Comparison of ENCODE assay signal across 8 cellular contexts in the genomic region with DNA sequence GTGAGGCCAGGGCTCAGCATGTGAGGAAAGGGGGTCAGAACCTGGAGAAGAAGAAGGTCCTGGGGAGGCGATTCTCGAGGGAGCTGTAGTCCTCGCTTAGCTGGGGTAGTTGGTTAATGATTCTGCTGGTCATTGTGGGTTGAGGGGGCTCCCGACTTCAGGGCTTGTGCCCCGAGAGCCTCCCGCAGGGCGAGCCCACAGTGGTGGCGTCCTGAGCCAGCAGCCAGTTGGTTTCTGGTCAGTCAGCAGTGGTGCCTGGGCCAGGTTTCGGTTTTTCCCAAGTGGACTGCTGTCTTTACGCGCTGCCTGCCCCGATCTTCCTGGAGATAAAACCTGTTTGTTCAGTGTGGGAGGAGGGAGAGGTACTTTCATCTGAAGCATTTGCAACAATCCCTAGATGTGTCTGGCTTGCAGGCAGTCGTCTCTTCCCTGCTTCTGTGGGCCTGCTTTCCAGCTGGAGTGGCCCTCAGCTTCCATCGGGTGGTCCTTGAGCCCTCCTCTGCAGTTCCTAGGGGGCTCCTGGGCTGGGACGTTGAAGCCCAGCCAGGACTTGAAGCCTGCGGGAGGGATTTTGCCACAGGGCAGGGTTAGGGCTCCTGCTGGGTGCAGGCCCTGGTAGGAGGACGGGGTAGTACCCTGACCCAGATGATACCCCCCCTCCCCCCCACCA. TPM values are rescaled to one million over a fixed set of nuclear protein-coding genes. Genes with fewer than 3 reads are reported as not detected.
DNase-seq lines count a peak whose midpoint lies in the region; ATAC-seq and TF ChIP-seq lines count a peak whose summit lies in the region.

No MANE protein-coding gene starts in this region.

- H3K36me3 Mint-ChIP-seq in memory B cell, result peaks cover 14% of the 10 kb centered on the region

- peak overlapping the region in 9 of 10 donors; percentile 12 to 94 (median 77) for H3K4me3 ChIP-seq in heart right ventricle
- H3K4me3 ChIP-seq in brain microvascular endothelial cell (ENCODE audit: low read depth, low read length), result peak overlapping the region; percentile 37

- TF ChIP-seq CTCF in heart right ventricle (IDR thresholded peaks at IDR 0.05) (no peak), brain microvascular endothelial cell (IDR thresholded peaks at IDR 0.05; ENCODE audit: low read depth, low read length, missing control alignments) (no peak)

- 27 to 38% methylated on average over 17 of the region's 17 CpGs for WGBS in heart right ventricle, 2 donors

- H3K4me1 Mint-ChIP-seq in memory B cell, result peaks cover 24% of the 10 kb centered on the region

- H3K36me3 ChIP-seq in heart right ventricle (peaks cover 4 to 73% (median 15%) of the 10 kb centered on the region in 9 donors), brain microvascular endothelial cell (replicated peaks) (peaks cover 63% of the 10 kb centered on the region)

- peak overlapping the region; percentile 14 to 100 (median 98) for H3K27ac ChIP-seq in heart right ventricle
- H3K27ac ChIP-seq in brain microvascular endothelial cell, result no peak overlapping the region

- in situ Hi-C loops in brain microvascular endothelial cell (cut with HindIII; ENCODE audit: low pct_ligation_motif_present, low sequenced_read_pairs), result no loop called here

- no peaks in the 10 kb centered on the region for H3K9me3 ChIP-seq in heart right ventricle

- H3K4me3 Mint-ChIP-seq in memory B cell, result peak overlapping the region; percentile 55

- H3K27me3 Mint-ChIP-seq in memory B cell, result no peaks in the 10 kb centered on the region

- H3K9me3 Mint-ChIP-seq in memory B cell, result no peaks in the 10 kb centered on the region

- peak overlapping the region; percentile 86 for H3K27ac Mint-ChIP-seq in memory B cell

- peaks cover 50 to 78% (median 69%) of the 10 kb centered on the region in 9 donors for H3K4me1 ChIP-seq in heart right ventricle

- intact Hi-C loops in heart right ventricle (cut with DNase I), result no loop called here
- intact Hi-C loops in Right ventricle myocardium superior (cut with DNase I), result no loop called here

- no peaks in the 10 kb centered on the region for H3K27me3 ChIP-seq in heart right ventricle
- H3K27me3 ChIP-seq in brain microvascular endothelial cell (replicated peaks), result no peaks in the 10 kb centered on the region

- DNase-seq in heart right ventricle (no peak), Right ventricle myocardium superior (no peak), brain microvascular endothelial cell (no peak), memory B cell (ENCODE audit: low spot score in 2 of 2) (no peak), SKM-1 treated with dmso at 0.1 percent for 144 hours (lab: John Stamatoyannopoulos, UW; ENCODE audit: unreplicated experiment) (no peak), UCSD-AML1 (lab: John Stamatoyannopoulos, UW; ENCODE audit: unreplicated experiment) (no peak)
- DNase-seq in stimulated activated naive CD4-positive, alpha-beta T cell treated with Interleukin-2 at 50 U/mL for 16 hours (lab: John Stamatoyannopoulos, UW), result no peak

- ATAC-seq in heart right ventricle (no peak), Right ventricle myocardium superior (ENCODE audit: poor library complexity) (no peak), memory B cell (ENCODE audit: low read depth) (no peak), HG02938 (IDR thresholded peaks at IDR 0.05; ENCODE audit: unreplicated experiment) (no peak)

RNA-seq across cellular contexts. Expression of gene PTBP1, which starts 3.2 kb away (rescaled TPM):
- 100 to 1,000 TPM in 1 of 10 donors, 10 to 100 TPM in 9; 46.2 to 106 (median 56.8) TPM for total RNA-seq in heart right ventricle
- polyA plus RNA-seq in heart right ventricle, result 10 to 100 TPM; 48.2 to 74.3 TPM
- 56.0 TPM for total RNA-seq in Right ventricle myocardium superior

RNA-seq across cellular contexts. Expression of gene PLPPR3, which starts 21.3 kb away (rescaled TPM):
- not detected for total RNA-seq in heart right ventricle
- not detected for polyA plus RNA-seq in heart right ventricle
- total RNA-seq in Right ventricle myocardium superior, result not detected

RNA-seq across cellular contexts. Expression of gene AZU1, which starts 27.1 kb away (rescaled TPM):
- total RNA-seq in heart right ventricle, result 1 to 10 TPM in 1 of 10 donors, not detected in 9; 1.7 TPM
- polyA plus RNA-seq in heart right ventricle, result under 1 TPM in 1 of 2 donors, not detected in 1; 0.06 TPM
- not detected for total RNA-seq in Right ventricle myocardium superior

RNA-seq across cellular contexts. Expression of gene PRTN3, which starts 40.3 kb away (rescaled TPM):
- total RNA-seq in heart right ventricle (not detected), Right ventricle myocardium superior (not detected)
- under 1 TPM in 1 of 2 donors, not detected in 1; 0.12 TPM for polyA plus RNA-seq in heart right ventricle

RNA-seq across cellular contexts. Expression of gene MISP, which starts 49.6 kb away (rescaled TPM):
- total RNA-seq in heart right ventricle (not detected), Right ventricle myocardium superior (not detected)
- polyA plus RNA-seq in heart right ventricle, result under 1 TPM in 1 of 2 donors, not detected in 1; 0.01 TPM
